ENCODE assay signal across 12 cellular contexts in genomic region chr10:88901206-88901605, GRCh38. TPM values are rescaled to one million over a fixed set of nuclear protein-coding genes. Genes with fewer than 3 reads are reported as not detected.
A peak's percentile ranks its signal among the peaks of the same experiment; 100 is the strongest.
DNase-seq lines count a peak whose midpoint lies in the region; ATAC-seq and TF ChIP-seq lines count a peak whose summit lies in the region.
"Had no signal": no experiment of that assay in that cellular context is flagged by ENCODE, and none has a peak within 500 bp of the region (broad histone marks: within the 10 kb centered on the region; RNA-seq: fewer than 3 reads in every experiment).

No MANE protein-coding gene starts in this region.

- intact Hi-C loops in upper lobe of right lung (cut with DNase I), result no loop called here

- no peaks in the 10 kb centered on the region for H3K27me3 ChIP-seq in upper lobe of right lung
- H3K27me3 ChIP-seq: suprapubic skin had no signal

- peak overlapping the region; percentile 49 for H3K27ac Mint-ChIP-seq in T-helper 1 cell treated with Interleukin-12 subunit alpha and Interleukin-12 subunit beta and Interleukin-4 antibody, amounts not matched to agents 30 μg/mL and 1 μg/mL, for 36 hours
- H3K27ac Mint-ChIP-seq in natural killer cell treated with Interleukin-12 subunit alpha and Interleukin-12 subunit beta and Interleukin-15 and Interleukin-18, amount 100 ng/mL, for 72 hours, result peak overlapping the region; percentile 75 to 92

- no peak overlapping the region for H3K27ac ChIP-seq in upper lobe of right lung
- H3K27ac ChIP-seq: suprapubic skin had no signal

- H3K9me3 Mint-ChIP-seq in T-helper 1 cell treated with Interleukin-12 subunit alpha and Interleukin-12 subunit beta and Interleukin-4 antibody, amounts not matched to agents 30 μg/mL and 1 μg/mL, for 36 hours, result no peaks in the 10 kb centered on the region
- H3K9me3 Mint-ChIP-seq in natural killer cell treated with Interleukin-12 subunit alpha and Interleukin-12 subunit beta and Interleukin-15 and Interleukin-18, amount 100 ng/mL, for 72 hours, result no peaks in the 10 kb centered on the region

- peaks cover 43% of the 10 kb centered on the region for H3K4me1 Mint-ChIP-seq in T-helper 1 cell treated with Interleukin-12 subunit alpha and Interleukin-12 subunit beta and Interleukin-4 antibody, amounts not matched to agents 30 μg/mL and 1 μg/mL, for 36 hours (ENCODE audit: low read depth)
- peaks cover 37 to 41% of the 10 kb centered on the region in 2 donors for H3K4me1 Mint-ChIP-seq in natural killer cell treated with Interleukin-12 subunit alpha and Interleukin-12 subunit beta and Interleukin-15 and Interleukin-18, amount 100 ng/mL, for 72 hours (ENCODE audit: low read depth in 2 of 2)

- H3K4me1 ChIP-seq in upper lobe of right lung, result peaks cover 4% of the 10 kb centered on the region

- H3K4me3 ChIP-seq in upper lobe of right lung, result no peak overlapping the region
- H3K4me3 ChIP-seq: left ventricle myocardium inferior, suprapubic skin had no signal

- no peak for TF ChIP-seq CTCF in upper lobe of right lung (IDR thresholded peaks at IDR 0.05)

- H3K9me3 ChIP-seq in upper lobe of right lung, result no peaks in the 10 kb centered on the region
- H3K9me3 ChIP-seq: left ventricle myocardium inferior, suprapubic skin had no signal

- DNase-seq in T-helper 1 cell, result no peak
- peak; percentile 7 for DNase-seq in NAMALWA (ENCODE audit: low spot score)
- DNase-seq in natural killer cell treated with Interleukin-12 subunit alpha and Interleukin-12 subunit beta and Interleukin-15 and Interleukin-18, amount 100 ng/mL, for 72 hours (ENCODE audit: low spot score), result no peak
- DNase-seq in CD1c-positive myeloid dendritic cell (ENCODE audit: extremely low spot score), result no peak
- no peak for DNase-seq in HPDE6-E6E7 (ENCODE audit: extremely low spot score)
- no peak for DNase-seq in upper lobe of right lung
- DNase-seq: left ventricle myocardium inferior, NCI-H187 treated with DMSO at 0.1 percent for 48 hours had no signal

- ATAC-seq in HG02798 (IDR thresholded peaks at IDR 0.05; ENCODE audit: poor library complexity, unreplicated experiment) (peak; percentile 15), upper lobe of right lung (no peak)
- ATAC-seq in natural killer cell treated with Interleukin-12 subunit alpha and Interleukin-12 subunit beta and Interleukin-15 and Interleukin-18, amount 100 ng/mL, for 72 hours, result peak; percentile 48 to 57

- peaks cover 42% of the 10 kb centered on the region for H3K36me3 Mint-ChIP-seq in T-helper 1 cell treated with Interleukin-12 subunit alpha and Interleukin-12 subunit beta and Interleukin-4 antibody, amounts not matched to agents 30 μg/mL and 1 μg/mL, for 36 hours (ENCODE audit: low read depth)
- H3K36me3 Mint-ChIP-seq in natural killer cell treated with Interleukin-12 subunit alpha and Interleukin-12 subunit beta and Interleukin-15 and Interleukin-18, amount 100 ng/mL, for 72 hours, result peaks cover 16% of the 10 kb centered on the region

- no peak overlapping the region for H3K4me3 Mint-ChIP-seq in T-helper 1 cell treated with Interleukin-12 subunit alpha and Interleukin-12 subunit beta and Interleukin-4 antibody, amounts not matched to agents 30 μg/mL and 1 μg/mL, for 36 hours
- peak overlapping the region; percentile 69 for H3K4me3 Mint-ChIP-seq in natural killer cell treated with Interleukin-12 subunit alpha and Interleukin-12 subunit beta and Interleukin-15 and Interleukin-18, amount 100 ng/mL, for 72 hours

- peaks cover 5% of the 10 kb centered on the region for H3K36me3 ChIP-seq in upper lobe of right lung

- no peaks in the 10 kb centered on the region for H3K27me3 Mint-ChIP-seq in T-helper 1 cell treated with Interleukin-12 subunit alpha and Interleukin-12 subunit beta and Interleukin-4 antibody, amounts not matched to agents 30 μg/mL and 1 μg/mL, for 36 hours (ENCODE audit: low read depth)
- H3K27me3 Mint-ChIP-seq in natural killer cell treated with Interleukin-12 subunit alpha and Interleukin-12 subunit beta and Interleukin-15 and Interleukin-18, amount 100 ng/mL, for 72 hours, result no peaks in the 10 kb centered on the region

RNA-seq across cellular contexts. Expression of gene STAMBPL1, which starts 21.2 kb away (rescaled TPM):
- 10 to 100 TPM; 21.0 to 37.6 TPM for total RNA-seq in natural killer cell treated with Interleukin-12 subunit alpha and Interleukin-12 subunit beta and Interleukin-15 and Interleukin-18, amount 100 ng/mL, for 72 hours
- total RNA-seq in upper lobe of right lung, result 6.8 TPM

RNA-seq across cellular contexts. Expression of gene ANKRD22, which starts 49.6 kb away (rescaled TPM):
- under 1 TPM; 0.29 to 0.73 TPM for total RNA-seq in natural killer cell treated with Interleukin-12 subunit alpha and Interleukin-12 subunit beta and Interleukin-15 and Interleukin-18, amount 100 ng/mL, for 72 hours
- total RNA-seq in upper lobe of right lung, result 2.3 TPM
- total RNA-seq: A172, left ventricle myocardium inferior had no signal

RNA-seq across cellular contexts. Expression of gene ACTA2, which starts 51.4 kb away (rescaled TPM):
- 10 to 100 TPM in 1 of 2 donors, 1 to 10 TPM in 1; 8.4 to 19.7 TPM for total RNA-seq in natural killer cell treated with Interleukin-12 subunit alpha and Interleukin-12 subunit beta and Interleukin-15 and Interleukin-18, amount 100 ng/mL, for 72 hours
- total RNA-seq in upper lobe of right lung, result 478 TPM

Comparison
In these comparisons a context has a peak if more than half of its experiments do, and no peak if none do; other contexts are left out.
1. RNA of gene ACTA2, which starts 51.4 kb away (total RNA-seq): 478 TPM in upper lobe of right lung (single experiment); 8.4 to 19.7 TPM in natural killer cell treated with Interleukin-12 subunit alpha and Interleukin-12 subunit beta and Interleukin-15 and Interleukin-18, amount 100 ng/mL, for 72 hours; every median in the first group is over 10 times any median in the second.